ENCODE assay signal across 28 cellular contexts in genomic region chr2:1670636-1671035, GRCh38.
"Had no signal": no experiment of that assay in that cellular context is flagged by ENCODE, and none has a peak within 500 bp of the region (broad histone marks: within the 10 kb centered on the region; RNA-seq: fewer than 3 reads in every experiment).

No MANE protein-coding gene starts in this region.

- H3K27me3 ChIP-seq: esophagus squamous epithelium, gastrocnemius medialis, heart left ventricle, right lobe of liver, upper lobe of left lung had no signal

- H3K36me3 Mint-ChIP-seq: activated naive CD4-positive, alpha-beta T cell treated with anti-CD3 and anti-CD28 coated beads, Interleukin-2, amount 50 U/mL, for 24 hours; natural killer cell treated with Interleukin-12 subunit alpha and Interleukin-12 subunit beta and Interleukin-15 and Interleukin-18, amount 100 ng/mL, for 72 hours; T-cell had no signal

- H3K27ac Mint-ChIP-seq: activated CD8-positive, alpha-beta T cell treated with anti-CD3 and anti-CD28 coated beads, Interleukin-2, amount 10 ng/mL, durations not matched to agents 7 days and 5 days; activated naive CD4-positive, alpha-beta T cell treated with anti-CD3 and anti-CD28 coated beads, Interleukin-2, amount 50 U/mL, for 24 hours; activated T-helper 1 cell treated with anti-CD3 and anti-CD28 coated beads, Interleukin-12 subunit alpha, Interleukin-12 subunit beta, Interleukin-2, Interleukin-4 antibody, amounts not matched to agents 30 ng/mL and 10 ng/mL and 1 ng/mL, durations not matched to agents 14 hours and 24 hours and 36 hours; brain; effector memory CD8-positive, alpha-beta T cell; natural killer cell treated with Interleukin-12 subunit alpha and Interleukin-12 subunit beta and Interleukin-15 and Interleukin-18, amount 100 ng/mL, for 72 hours; T-cell; T-helper 2 cell treated with Interferon-gamma antibody and Interleukin-4, amounts not matched to agents 5 μg/mL and 100 μg/mL, for 36 hours had no signal

- H3K4me1 Mint-ChIP-seq: activated naive CD4-positive, alpha-beta T cell treated with anti-CD3 and anti-CD28 coated beads, Interleukin-2, amount 50 U/mL, for 24 hours; brain; mesothelial cell of epicardium; T-cell had no signal

- H3K4me3 Mint-ChIP-seq: activated CD8-positive, alpha-beta T cell treated with anti-CD3 and anti-CD28 coated beads, Interleukin-2, amount 10 ng/mL, durations not matched to agents 7 days and 5 days; activated naive CD4-positive, alpha-beta T cell treated with anti-CD3 and anti-CD28 coated beads, Interleukin-2, amount 50 U/mL, for 24 hours; activated T-helper 1 cell treated with anti-CD3 and anti-CD28 coated beads, Interleukin-12 subunit alpha, Interleukin-12 subunit beta, Interleukin-2, Interleukin-4 antibody, amounts not matched to agents 30 ng/mL and 10 ng/mL and 1 ng/mL, durations not matched to agents 14 hours and 24 hours and 36 hours; brain; effector memory CD8-positive, alpha-beta T cell; mesothelial cell of epicardium; natural killer cell treated with Interleukin-12 subunit alpha and Interleukin-12 subunit beta and Interleukin-15 and Interleukin-18, amount 100 ng/mL, for 72 hours; T-cell; T-helper 2 cell treated with Interferon-gamma antibody and Interleukin-4, amounts not matched to agents 5 μg/mL and 100 μg/mL, for 36 hours had no signal

- H3K4me3 ChIP-seq: esophagus squamous epithelium, gastrocnemius medialis, heart left ventricle, lung, right lobe of liver, upper lobe of left lung had no signal

- H3K9ac ChIP-seq: parathyroid adenoma had no signal

- DNase-seq: activated CD4-positive, alpha-beta T cell treated with anti-CD3 and anti-CD28 coated beads for 1 hour; activated CD4-positive, alpha-beta T cell treated with anti-CD3 and anti-CD28 coated beads, Interleukin-2, amount 50 U/mL, for 1 hour; activated CD8-positive, alpha-beta T cell treated with anti-CD3 and anti-CD28 coated beads, Interleukin-2, amount 10 ng/mL, durations not matched to agents 7 days and 5 days; activated gamma-delta T cell; anterior cingulate cortex; caudate nucleus; effector memory CD8-positive, alpha-beta T cell; esophagus squamous epithelium; gastrocnemius medialis; heart left ventricle; islet precursor cell; nucleus accumbens; right lobe of liver; small intestine; stimulated activated CD4-positive, alpha-beta T cell treated with anti-CD3 and anti-CD28 coated beads, Interleukin-2, amount 100 ng/mL, for 48 hours; stimulated activated CD8-positive, alpha-beta memory T cell treated with anti-CD3 and anti-CD28 coated beads, Interleukin-4, amount 100 ng/mL, for 48 hours; stimulated activated naive CD4-positive, alpha-beta T cell; T-cell; WERI-Rb-1 had no signal

- H3K27ac ChIP-seq: esophagus squamous epithelium, gastrocnemius medialis, heart left ventricle, parathyroid adenoma, right lobe of liver, WERI-Rb-1 had no signal

- H3K27me3 Mint-ChIP-seq: brain, T-cell had no signal

- H3K9me3 Mint-ChIP-seq: activated naive CD4-positive, alpha-beta T cell treated with anti-CD3 and anti-CD28 coated beads, Interleukin-2, amount 50 U/mL, for 24 hours; activated T-helper 1 cell treated with anti-CD3 and anti-CD28 coated beads, Interleukin-12 subunit alpha, Interleukin-12 subunit beta, Interleukin-2, Interleukin-4 antibody, amounts not matched to agents 30 ng/mL and 10 ng/mL and 1 ng/mL, durations not matched to agents 14 hours and 24 hours and 36 hours; effector memory CD8-positive, alpha-beta T cell; mesothelial cell of epicardium; natural killer cell treated with Interleukin-12 subunit alpha and Interleukin-12 subunit beta and Interleukin-15 and Interleukin-18, amount 100 ng/mL, for 72 hours; T-cell; T-helper 2 cell treated with Interferon-gamma antibody and Interleukin-4, amounts not matched to agents 5 μg/mL and 100 μg/mL, for 36 hours had no signal

- H3K4me1 ChIP-seq: esophagus squamous epithelium, gastrocnemius medialis, parathyroid adenoma, right lobe of liver, upper lobe of left lung had no signal

- ATAC-seq: activated CD8-positive, alpha-beta T cell treated with anti-CD3 and anti-CD28 coated beads, Interleukin-2, amount 10 ng/mL, durations not matched to agents 7 days and 5 days; effector memory CD8-positive, alpha-beta T cell; gastrocnemius medialis; heart left ventricle; natural killer cell treated with Interleukin-12 subunit alpha and Interleukin-12 subunit beta and Interleukin-15 and Interleukin-18, amount 100 ng/mL, for 72 hours; right lobe of liver; T-cell had no signal

- H3K36me3 ChIP-seq: right lobe of liver had no signal

- H3K9me3 ChIP-seq: esophagus squamous epithelium, gastrocnemius medialis, heart left ventricle, right lobe of liver, upper lobe of left lung had no signal
